In the genomic region with DNA sequence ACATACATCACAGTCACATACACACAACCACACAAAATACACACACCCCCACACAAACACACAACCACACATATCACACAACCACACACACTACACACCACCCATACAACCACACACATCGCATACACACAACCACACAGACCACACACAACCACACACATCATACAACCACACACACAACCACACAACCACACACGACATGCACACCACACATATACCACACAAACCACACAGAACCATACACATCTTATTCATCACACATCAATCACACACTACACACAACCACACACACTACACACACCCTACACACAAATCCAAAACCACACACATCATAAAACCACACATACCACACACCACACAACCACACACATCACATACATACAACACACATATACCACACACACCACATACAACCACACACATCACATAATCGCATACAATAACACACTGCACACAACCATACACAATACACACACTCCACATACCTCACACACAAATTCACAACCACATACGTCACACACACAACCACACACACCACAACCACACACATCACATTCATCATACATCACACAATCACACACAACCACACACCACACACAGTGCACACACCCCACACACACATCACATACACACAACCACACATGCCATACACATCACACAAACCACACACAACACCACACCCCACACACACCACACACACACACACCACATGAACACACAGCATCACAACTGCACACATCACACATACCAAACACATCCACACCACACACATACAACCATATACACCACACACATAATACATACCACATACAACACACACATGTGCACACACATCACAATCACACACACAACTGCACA, we compare ENCODE assay signal across 1 cellular context.
TF ChIP-seq lines count a peak whose summit lies in the region.

No MANE protein-coding gene starts in this region.

TF ChIP-seq in H1, 55 proteins besides CTCF, POLR2A, EP300 and RAD21:
- TF ChIP-seq CBX8 (IDR thresholded peaks at IDR 0.05; ENCODE audit: borderline replicate concordance, low read depth, low read length) (peak; percentile 21; the same call in 1 of the 2 replicates), RXRA (IDR thresholded peaks at IDR 0.05; ENCODE audit: insufficient read depth, low read depth, low read length) (no peak)
